Comparison of ENCODE assay signal across 11 cellular contexts in genomic region chr2:108536133-108536780, GRCh38. TPM values are rescaled to one million over a fixed set of nuclear protein-coding genes. Genes with fewer than 3 reads are reported as not detected.
A peak's percentile ranks its signal among the peaks of the same experiment; 100 is the strongest.
DNase-seq lines count a peak whose midpoint lies in the region; ATAC-seq and TF ChIP-seq lines count a peak whose summit lies in the region.
"Had no signal": no experiment of that assay in that cellular context is flagged by ENCODE, and none has a peak within 500 bp of the region (broad histone marks: within the 10 kb centered on the region; RNA-seq: fewer than 3 reads in every experiment).

No MANE protein-coding gene starts in this region.

- no peak for ATAC-seq in heart right ventricle
- no peak for ATAC-seq in thoracic aorta (ENCODE audit: insufficient number of reproducible peaks, low FRiP score, low read depth)
- no peak for ATAC-seq in HG03432 (IDR thresholded peaks at IDR 0.05; ENCODE audit: unreplicated experiment)

- H3K27ac ChIP-seq in heart right ventricle, result no peak overlapping the region
- no peak overlapping the region for H3K27ac ChIP-seq in thoracic aorta

- H3K9me3 Mint-ChIP-seq in activated T-helper 1 cell treated with anti-CD3 and anti-CD28 coated beads, Interleukin-12 subunit alpha, Interleukin-12 subunit beta, Interleukin-2, Interleukin-4 antibody, amounts not matched to agents 30 ng/mL and 10 ng/mL and 1 ng/mL, durations not matched to agents 14 hours and 24 hours and 36 hours, result no peaks in the 10 kb centered on the region

- H3K27ac Mint-ChIP-seq in activated T-helper 1 cell treated with anti-CD3 and anti-CD28 coated beads, Interleukin-12 subunit alpha, Interleukin-12 subunit beta, Interleukin-2, Interleukin-4 antibody, amounts not matched to agents 30 ng/mL and 10 ng/mL and 1 ng/mL, durations not matched to agents 14 hours and 24 hours and 36 hours, result no peak overlapping the region

- H3K27me3 ChIP-seq in heart right ventricle (no peaks in the 10 kb centered on the region), thoracic aorta (replicated peaks; ENCODE audit: insufficient read depth) (no peaks in the 10 kb centered on the region)
- H3K27me3 ChIP-seq: transverse colon had no signal

- peak overlapping the region; percentile 62 for H3K4me3 Mint-ChIP-seq in activated T-helper 1 cell treated with anti-CD3 and anti-CD28 coated beads, Interleukin-12 subunit alpha, Interleukin-12 subunit beta, Interleukin-2, Interleukin-4 antibody, amounts not matched to agents 30 ng/mL and 10 ng/mL and 1 ng/mL, durations not matched to agents 14 hours and 24 hours and 36 hours

- H3K4me3 ChIP-seq in heart right ventricle, result peak overlapping the region in 7 of 10 donors; percentile 73 to 87 (median 79)
- peak overlapping the region; percentile 70 for H3K4me3 ChIP-seq in thoracic aorta

- WGBS in heart right ventricle, 2 donors, result 87 to 90% methylated on average over 7 of the region's 7 CpGs

- H3K9me3 ChIP-seq in heart right ventricle (no peaks in the 10 kb centered on the region), thoracic aorta (no peaks in the 10 kb centered on the region)
- H3K9me3 ChIP-seq: transverse colon had no signal

- intact Hi-C loops in heart right ventricle (cut with DNase I), result loop anchor here in 6 of 10 donors (2.0 to 10.0 kb wide), 6 partner anchors 19 to 99 kb away; no protein-coding TSS in a partner anchor
- intact Hi-C loops in cardiac septum (cut with DNase I), result loop anchor here (5.0 kb wide), 1 partner anchor 41 kb away; no protein-coding TSS in a partner anchor
- intact Hi-C loops in activated T-helper 1 cell treated with anti-CD3 and anti-CD28 coated beads, Interleukin-12 subunit alpha, Interleukin-12 subunit beta, Interleukin-2, Interleukin-4 antibody, amounts not matched to agents 30 ng/mL and 10 ng/mL and 1 ng/mL, durations not matched to agents 14 hours and 24 hours and 36 hours (cut with micrococcal nuclease), result no loop called here

- H3K36me3 ChIP-seq in heart right ventricle, result no peaks in the 10 kb centered on the region
- H3K36me3 ChIP-seq in thoracic aorta, result no peaks in the 10 kb centered on the region
- H3K36me3 ChIP-seq: transverse colon had no signal

- peaks cover 4 to 42% (median 31%) of the 10 kb centered on the region in 9 donors for H3K4me1 ChIP-seq in heart right ventricle
- peaks cover 6 to 26% of the 10 kb centered on the region in 2 donors for H3K4me1 ChIP-seq in thoracic aorta (ENCODE audit: control insufficient read depth in 1 of 2, low read depth in 2 of 2)

- H3K4me1 Mint-ChIP-seq in activated T-helper 1 cell treated with anti-CD3 and anti-CD28 coated beads, Interleukin-12 subunit alpha, Interleukin-12 subunit beta, Interleukin-2, Interleukin-4 antibody, amounts not matched to agents 30 ng/mL and 10 ng/mL and 1 ng/mL, durations not matched to agents 14 hours and 24 hours and 36 hours (ENCODE audit: low read depth), result peaks cover 59% of the 10 kb centered on the region

- TF ChIP-seq CTCF in heart right ventricle (IDR thresholded peaks at IDR 0.05), result no peak
- no peak for TF ChIP-seq CTCF in thoracic aorta (IDR thresholded peaks at IDR 0.05)

- peaks cover 2% of the 10 kb centered on the region for H3K27me3 Mint-ChIP-seq in activated T-helper 1 cell treated with anti-CD3 and anti-CD28 coated beads, Interleukin-12 subunit alpha, Interleukin-12 subunit beta, Interleukin-2, Interleukin-4 antibody, amounts not matched to agents 30 ng/mL and 10 ng/mL and 1 ng/mL, durations not matched to agents 14 hours and 24 hours and 36 hours (ENCODE audit: insufficient read depth)

- peaks cover 4% of the 10 kb centered on the region for H3K36me3 Mint-ChIP-seq in activated T-helper 1 cell treated with anti-CD3 and anti-CD28 coated beads, Interleukin-12 subunit alpha, Interleukin-12 subunit beta, Interleukin-2, Interleukin-4 antibody, amounts not matched to agents 30 ng/mL and 10 ng/mL and 1 ng/mL, durations not matched to agents 14 hours and 24 hours and 36 hours (ENCODE audit: low read depth)

- DNase-seq in heart right ventricle (no peak), cardiac septum (ENCODE audit: low spot score) (no peak), iris pigment epithelial cell (ENCODE audit: low read depth) (peak; percentile 82), thoracic aorta (ENCODE audit: low spot score) (no peak), NCI-H1048 (lab: John Stamatoyannopoulos, UW) (no peak), NCI-H82 (lab: John Stamatoyannopoulos, UW) (no peak)
- DNase-seq in activated T-helper 1 cell treated with anti-CD3 and anti-CD28 coated beads, Interleukin-12 subunit alpha, Interleukin-12 subunit beta, Interleukin-2, Interleukin-4 antibody, amounts not matched to agents 30 ng/mL and 10 ng/mL and 1 ng/mL, durations not matched to agents 14 hours and 24 hours and 36 hours (ENCODE audit: low spot score), result no peak
- DNase-seq: KBM-7, SHP77 treated with DMSO at 0.1 percent for 48 hours, transverse colon had no signal

RNA-seq across cellular contexts. Expression of gene LIMS1, which starts 2.0 kb away (rescaled TPM):
- total RNA-seq in heart right ventricle, result 100 to 1,000 TPM in 3 of 10 donors, 10 to 100 TPM in 7; 69.7 to 122 (median 78.9) TPM
- 10 to 100 TPM; 18.8 to 24.4 TPM for polyA plus RNA-seq in heart right ventricle
- total RNA-seq in cardiac septum, result 121 TPM
- total RNA-seq in activated T-helper 1 cell treated with anti-CD3 and anti-CD28 coated beads, Interleukin-12 subunit alpha, Interleukin-12 subunit beta, Interleukin-2, Interleukin-4 antibody, amounts not matched to agents 30 ng/mL and 10 ng/mL and 1 ng/mL, durations not matched to agents 14 hours and 24 hours and 36 hours, result 69.6 and 70.0 TPM in 2 replicates
- total RNA-seq in thoracic aorta, result 100 to 1,000 TPM; 171 to 199 TPM
